ENCODE assay signal across 1 cellular context in the genomic region with DNA sequence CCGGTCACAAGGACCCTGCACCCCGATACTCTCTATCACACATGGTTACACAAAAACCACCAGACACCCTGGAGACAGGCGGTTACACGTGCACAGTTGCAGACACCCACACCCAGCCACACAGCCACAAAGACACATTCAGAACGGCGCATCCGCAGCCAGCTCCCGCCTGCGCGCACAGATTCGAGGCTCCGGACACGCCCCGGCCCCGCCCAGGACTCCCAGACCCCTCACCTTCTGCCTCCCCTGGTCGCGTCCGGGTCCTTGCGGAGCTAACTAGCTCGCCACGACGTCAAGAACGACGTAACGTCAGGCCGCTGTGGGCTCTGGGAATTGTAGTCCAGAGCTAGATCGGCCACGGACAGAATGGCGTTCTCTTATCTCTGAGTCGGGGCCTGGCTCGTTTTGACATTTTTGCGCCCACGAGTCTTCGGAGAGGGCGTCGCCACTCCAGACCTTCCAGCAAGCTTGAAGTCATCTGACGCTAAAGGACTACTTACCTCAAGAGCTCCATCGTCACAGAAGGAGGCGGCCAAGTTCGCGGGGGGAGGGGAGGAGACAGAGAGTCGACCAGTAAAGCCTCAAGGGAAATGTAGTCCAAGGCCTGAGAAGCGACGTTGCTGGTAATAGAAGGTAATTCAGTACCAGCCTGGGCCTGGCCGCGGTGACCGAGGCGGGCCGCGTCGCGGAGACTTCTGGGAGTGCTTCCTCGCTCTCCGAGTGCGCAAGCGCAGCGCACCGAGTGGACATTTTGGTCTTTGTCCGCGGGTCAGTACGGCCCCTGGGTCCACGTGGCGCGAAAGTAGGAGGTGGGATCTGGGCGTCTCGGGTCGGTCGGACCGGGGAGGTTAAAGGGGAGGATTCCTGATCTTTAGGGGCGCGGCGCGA.
TF ChIP-seq lines count a peak whose summit lies in the region.

Gene ZNF146 (plus strand): TSS at position 719 of the 888 bp plus-strand sequence. CDS start 21,335 bp downstream, outside the sequence.
Gene ZNF565 (minus strand): TSS at position 278 of the 888 bp plus-strand sequence. CDS start 12,680 bp downstream, outside the sequence.

TF ChIP-seq in endothelial cell of umbilical vein, 7 proteins besides CTCF, POLR2A, EP300 and RAD21 (continued from another document):
- TF ChIP-seq MAX (IDR thresholded peaks at IDR 0.05; ENCODE audit: insufficient read depth, insufficient read length), result peak; percentile 92
